In genomic region chr5:141525659-141526058, GRCh38 we compare ENCODE assay signal across 1 cellular context.
TF ChIP-seq lines count a peak whose summit lies in the region.

No MANE protein-coding gene starts in this region.

TF ChIP-seq in SK-N-SH, 30 proteins besides CTCF, POLR2A, EP300 and RAD21 (continued from another document):
- TF ChIP-seq REST (IDR thresholded peaks at IDR 0.05; ENCODE audit: low read depth, low read length): no peak
- no peak for TF ChIP-seq FOXM1 (IDR thresholded peaks at IDR 0.05; ENCODE audit: low read depth)
- no peak for TF ChIP-seq CHD2 (IDR thresholded peaks at IDR 0.05; ENCODE audit: low read length, partially characterized antibody)
- no peak for TF ChIP-seq RCOR1 (IDR thresholded peaks at IDR 0.05; ENCODE audit: low read length)
- TF ChIP-seq FOXJ3 (CRISPR knock-in tag; IDR thresholded peaks at IDR 0.05): no peak
- no peak for TF ChIP-seq EZH2phosphoT487 (IDR thresholded peaks at IDR 0.05; ENCODE audit: borderline replicate concordance, low read depth)
- TF ChIP-seq IRF3 (IDR thresholded peaks at IDR 0.05; ENCODE audit: low read depth, low read length): no peak
- no peak for TF ChIP-seq MXI1 (IDR thresholded peaks at IDR 0.05; ENCODE audit: low read depth, low read length)
- TF ChIP-seq MAX (IDR thresholded peaks at IDR 0.05; ENCODE audit: low read depth): no peak
